In genomic region chr11:38297670-38298069, GRCh38 we compare ENCODE assay signal across 20 cellular contexts.
"Had no signal": no experiment of that assay in that cellular context is flagged by ENCODE, and none has a peak within 500 bp of the region (broad histone marks: within the 10 kb centered on the region; RNA-seq: fewer than 3 reads in every experiment).

No MANE protein-coding gene starts in this region.

- H3K27me3 Mint-ChIP-seq: IgD-negative memory B cell had no signal

- H3K9me3 ChIP-seq: SJSA1 had no signal

- H3K27ac ChIP-seq: KMS-11, SJSA1, SK-N-MC had no signal

- H3K4me1 ChIP-seq: SJSA1 had no signal

- DNase-seq: Kasumi-1, MV-4-11, NCI-H1048, NCI-H1105, NCI-H1436 treated with DMSO at 0.1 percent for 48 hours, NCI-H1694, NCI-H187 treated with DMSO at 0.1 percent for 48 hours, NCI-H2029 treated with DMSO at 0.1 percent for 48 hours, NCI-H2171 treated with DMSO at 0.1 percent for 48 hours, NCI-H524, NCI-H526 treated with DMSO at 0.1 percent for 48 hours, NCI-H774, Right ventricle myocardium superior, RPMI8226, SIG-M5 had no signal

- H3K4me2 ChIP-seq: KMS-11 had no signal

- H3K4me3 ChIP-seq: K562, SJSA1, SK-N-MC had no signal

- H3K4me1 Mint-ChIP-seq: IgD-negative memory B cell had no signal

- H3K4me3 Mint-ChIP-seq: IgD-negative memory B cell had no signal

- H3K9ac ChIP-seq: KMS-11 had no signal

- H3K27ac Mint-ChIP-seq: IgD-negative memory B cell had no signal

- H3K36me3 Mint-ChIP-seq: IgD-negative memory B cell had no signal

- H3K27me3 ChIP-seq: SJSA1 had no signal

- H3K36me3 ChIP-seq: SJSA1 had no signal
